ENCODE assay signal across 16 cellular contexts in the genomic region with DNA sequence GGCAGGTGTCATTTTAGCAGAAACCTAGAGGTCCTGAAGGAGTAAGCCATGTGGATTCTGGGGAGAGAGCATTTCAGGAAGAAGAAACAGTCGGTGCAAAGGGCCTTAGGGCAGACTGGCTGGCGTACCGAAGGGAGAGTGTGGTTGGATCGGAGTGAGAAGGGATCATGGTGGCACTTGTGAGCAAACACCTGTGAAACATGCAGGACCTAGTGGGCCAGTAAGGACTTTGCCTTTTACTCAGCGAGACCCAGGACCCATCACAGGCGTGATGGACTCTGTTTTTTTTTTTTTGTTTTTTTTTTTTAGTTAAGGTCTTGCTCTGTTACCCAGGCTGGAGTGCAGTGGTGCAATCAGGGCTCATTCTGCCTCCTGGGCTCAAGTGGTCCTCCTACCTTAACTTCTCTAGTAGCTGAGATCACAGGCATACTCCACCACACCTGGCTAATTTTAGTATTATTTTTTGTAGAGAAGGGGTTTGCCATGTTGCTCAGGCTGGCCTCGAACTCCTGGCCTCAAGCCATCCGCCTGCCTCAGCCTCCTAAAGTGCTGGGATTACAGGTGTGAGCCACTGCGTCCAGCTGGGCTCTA. TPM values are rescaled to one million over a fixed set of nuclear protein-coding genes. Genes with fewer than 3 reads are reported as not detected.
A peak's percentile ranks its signal among the peaks of the same experiment; 100 is the strongest.
DNase-seq lines count a peak whose midpoint lies in the region; ATAC-seq and TF ChIP-seq lines count a peak whose summit lies in the region.
"Had no signal": no experiment of that assay in that cellular context is flagged by ENCODE, and none has a peak within 500 bp of the region (broad histone marks: within the 10 kb centered on the region; RNA-seq: fewer than 3 reads in every experiment).

No MANE protein-coding gene starts in this region.

- H3K27ac ChIP-seq in RWPE1: no peak overlapping the region
- H3K27ac ChIP-seq: uterus had no signal

- in situ Hi-C loops in KBM-7 (cut with MboI; ENCODE audit: low pct_unique_long_range_greater_than_20kb, low sequenced_read_pairs): no loop called here

- peaks cover 28% of the 10 kb centered on the region for H3K4me1 Mint-ChIP-seq in HFFc6 (ENCODE audit: low read depth)
- peaks cover 8% of the 10 kb centered on the region for H3K4me1 Mint-ChIP-seq in activated T-helper 17 cell treated with anti-CD3 and anti-CD28 coated beads, Interleukin-2, amount 50 U/mL, for 72 hours
- H3K4me1 Mint-ChIP-seq in neural crest cell: peaks cover 18% of the 10 kb centered on the region

- CTCF ChIA-PET in RWPE1 (lab: Yijun Ruan, JAX): no interaction called here

- H3K9me3 Mint-ChIP-seq in HFFc6 (no peaks in the 10 kb centered on the region), neural crest cell (no peaks in the 10 kb centered on the region)
- H3K9me3 Mint-ChIP-seq in activated T-helper 17 cell treated with anti-CD3 and anti-CD28 coated beads, Interleukin-2, amount 50 U/mL, for 72 hours: no peaks in the 10 kb centered on the region
- H3K9me3 Mint-ChIP-seq: naive B cell had no signal

- DNase-seq in HFFc6: no peak
- DNase-seq in neural crest cell (ENCODE audit: low read depth, low spot score): no peak
- DNase-seq in RWPE1 (ENCODE audit: low spot score): no peak
- no peak for DNase-seq in KBM-7
- no peak for DNase-seq in NCI-H2196 (lab: John Stamatoyannopoulos, UW; ENCODE audit: unreplicated experiment)
- DNase-seq: activated CD8-positive, alpha-beta memory T cell treated with anti-CD3 and anti-CD28 coated beads, Interleukin-2, amount 10 ng/mL, durations not matched to agents 7 days and 5 days; DND-41; heart right ventricle; NCI-H146; NCI-H446; stimulated activated naive CD4-positive, alpha-beta T cell treated with Interleukin-2 at 50 U/mL for 16 hours; uterus had no signal

- peak overlapping the region; percentile 74 for H3K4me3 Mint-ChIP-seq in HFFc6
- H3K4me3 Mint-ChIP-seq in activated T-helper 17 cell treated with anti-CD3 and anti-CD28 coated beads, Interleukin-2, amount 50 U/mL, for 72 hours: peak overlapping the region; percentile 52
- H3K4me3 Mint-ChIP-seq in neural crest cell: no peak overlapping the region
- H3K4me3 Mint-ChIP-seq: activated CD8-positive, alpha-beta memory T cell treated with anti-CD3 and anti-CD28 coated beads, Interleukin-2, amount 10 ng/mL, durations not matched to agents 7 days and 5 days had no signal

- ATAC-seq in activated T-helper 17 cell treated with anti-CD3 and anti-CD28 coated beads, Interleukin-2, amount 50 U/mL, for 72 hours (replicated peaks): no peak
- ATAC-seq: activated CD8-positive, alpha-beta memory T cell treated with anti-CD3 and anti-CD28 coated beads, Interleukin-2, amount 10 ng/mL, durations not matched to agents 7 days and 5 days had no signal

- POLR2A ChIA-PET in RWPE1 (lab: Yijun Ruan, JAX; ENCODE audit: low non-redundant PET): no interaction called here

- peaks cover 8% of the 10 kb centered on the region for H3K27me3 Mint-ChIP-seq in HFFc6 (ENCODE audit: insufficient read depth)
- no peaks in the 10 kb centered on the region for H3K27me3 Mint-ChIP-seq in activated T-helper 17 cell treated with anti-CD3 and anti-CD28 coated beads, Interleukin-2, amount 50 U/mL, for 72 hours
- peaks cover 9% of the 10 kb centered on the region for H3K27me3 Mint-ChIP-seq in neural crest cell (ENCODE audit: low read depth)

- peak overlapping the region; percentile 94 for H3K27ac Mint-ChIP-seq in HFFc6
- H3K27ac Mint-ChIP-seq in activated T-helper 17 cell treated with anti-CD3 and anti-CD28 coated beads, Interleukin-2, amount 50 U/mL, for 72 hours: peak overlapping the region; percentile 54
- H3K27ac Mint-ChIP-seq in neural crest cell (ENCODE audit: unreplicated experiment): peak overlapping the region; percentile 82
- H3K27ac Mint-ChIP-seq: activated CD8-positive, alpha-beta memory T cell treated with anti-CD3 and anti-CD28 coated beads, Interleukin-2, amount 10 ng/mL, durations not matched to agents 7 days and 5 days had no signal

- H3K36me3 Mint-ChIP-seq in HFFc6 (ENCODE audit: low read depth) (no peaks in the 10 kb centered on the region), neural crest cell (ENCODE audit: low read depth) (no peaks in the 10 kb centered on the region)
- no peaks in the 10 kb centered on the region for H3K36me3 Mint-ChIP-seq in activated T-helper 17 cell treated with anti-CD3 and anti-CD28 coated beads, Interleukin-2, amount 50 U/mL, for 72 hours (ENCODE audit: low read depth)
- H3K36me3 Mint-ChIP-seq: activated CD8-positive, alpha-beta memory T cell treated with anti-CD3 and anti-CD28 coated beads, Interleukin-2, amount 10 ng/mL, durations not matched to agents 7 days and 5 days; naive B cell had no signal

- TF ChIP-seq CTCF in HFFc6 (IDR thresholded peaks at IDR 0.05): no peak
- no peak for TF ChIP-seq CTCF in neural crest cell (conservative IDR thresholded peaks at IDR 0.05)
- TF ChIP-seq CTCF in RWPE1 (conservative IDR thresholded peaks at IDR 0.05; ENCODE audit: low read depth): no peak

RNA-seq across cellular contexts. Expression of gene TSGA10IP, which starts 3.5 kb away (rescaled TPM):
- under 1 TPM in 1 of 6 experiments, not detected in 5; 0.23 TPM for total RNA-seq in HFFc6 (2021; fragmentation: NEBNext Ultra II Directional; extraction: Animal tissue kit (Norgen Biotek cat#: 25700))
- total RNA-seq in activated T-helper 17 cell treated with anti-CD3 and anti-CD28 coated beads, Interleukin-2, amount 50 U/mL, for 72 hours: not detected
- total RNA-seq in neural crest cell: 1.8 and 2.7 TPM in 2 replicates
- total RNA-seq: activated CD8-positive, alpha-beta memory T cell treated with anti-CD3 and anti-CD28 coated beads, Interleukin-2, amount 10 ng/mL, durations not matched to agents 7 days and 5 days; heart right ventricle; LHCN-M2; SK-MEL-5; uterus had no signal

RNA-seq across cellular contexts. Expression of gene SART1, which starts 19.7 kb away (rescaled TPM):
- 10 to 100 TPM; 51.7 to 69.3 (median 61.0) TPM for total RNA-seq in HFFc6 (2021; fragmentation: NEBNext Ultra II Directional; extraction: Animal tissue kit (Norgen Biotek cat#: 25700))
- total RNA-seq in activated T-helper 17 cell treated with anti-CD3 and anti-CD28 coated beads, Interleukin-2, amount 50 U/mL, for 72 hours: 10 to 100 TPM; 44.7 to 51.3 TPM
- 64.7 and 66.4 TPM in 2 replicates for total RNA-seq in neural crest cell

RNA-seq across cellular contexts. Expression of gene DRAP1, which starts 22.6 kb away (rescaled TPM):
- 100 to 1,000 TPM; 362 to 687 (median 615) TPM for total RNA-seq in HFFc6 (2021; fragmentation: NEBNext Ultra II Directional; extraction: Animal tissue kit (Norgen Biotek cat#: 25700))
- total RNA-seq in activated T-helper 17 cell treated with anti-CD3 and anti-CD28 coated beads, Interleukin-2, amount 50 U/mL, for 72 hours: 10 to 100 TPM; 85.3 to 94.5 TPM
- total RNA-seq in neural crest cell: 101 and 110 TPM in 2 replicates

RNA-seq across cellular contexts. Expression of gene C11orf68, which starts 23.0 kb away (rescaled TPM):
- total RNA-seq in HFFc6 (2021; fragmentation: NEBNext Ultra II Directional; extraction: Animal tissue kit (Norgen Biotek cat#: 25700)): 10 to 100 TPM; 79.0 to 94.6 (median 85.0) TPM
- total RNA-seq in activated T-helper 17 cell treated with anti-CD3 and anti-CD28 coated beads, Interleukin-2, amount 50 U/mL, for 72 hours: 10 to 100 TPM; 20.9 to 30.1 TPM
- total RNA-seq in neural crest cell: 25.7 and 27.2 TPM in 2 replicates

RNA-seq across cellular contexts. Expression of gene FOSL1, which starts 41.6 kb away (rescaled TPM):
- total RNA-seq in HFFc6 (2021; fragmentation: NEBNext Ultra II Directional; extraction: Animal tissue kit (Norgen Biotek cat#: 25700)): 100 to 1,000 TPM; 134 to 275 (median 234) TPM
- 10 to 100 TPM; 18.7 to 24.8 TPM for total RNA-seq in activated T-helper 17 cell treated with anti-CD3 and anti-CD28 coated beads, Interleukin-2, amount 50 U/mL, for 72 hours
- 4.2 and 4.7 TPM in 2 replicates for total RNA-seq in neural crest cell
